27 cellular contexts compared by ENCODE assay signal in the genomic region with DNA sequence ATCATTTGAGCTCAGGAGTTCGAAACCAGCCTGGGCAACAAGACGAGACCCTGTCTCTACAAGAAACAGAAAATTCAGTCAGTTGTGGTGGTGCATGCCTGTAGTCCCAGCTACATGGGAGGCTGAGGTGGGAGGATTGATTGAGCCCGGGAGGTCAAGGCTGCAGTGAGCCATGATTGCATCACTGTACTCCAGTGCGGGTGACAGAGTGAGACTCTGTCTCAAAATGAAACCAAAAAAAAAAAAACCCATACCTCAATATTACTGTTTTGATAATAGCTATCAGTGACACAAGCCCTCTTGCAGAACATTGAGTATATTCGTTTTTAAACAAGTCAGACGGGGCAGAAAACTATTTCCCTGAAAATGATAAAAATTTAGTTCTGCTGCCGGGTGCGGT.
"Had no signal": no experiment of that assay in that cellular context is flagged by ENCODE, and none has a peak within 500 bp of the region (broad histone marks: within the 10 kb centered on the region; RNA-seq: fewer than 3 reads in every experiment).

No MANE protein-coding gene starts in this region.

- H3K4me3 Mint-ChIP-seq: activated CD4-positive, alpha-beta memory T cell treated with anti-CD3 and anti-CD28 coated beads, Interleukin-2, amount 10 ng/mL, durations not matched to agents 7 days and 5 days; activated CD4-positive, alpha-beta T cell treated with anti-CD3 and anti-CD28 coated beads, Interleukin-2, amount 10 ng/mL, durations not matched to agents 7 days and 5 days; activated naive CD4-positive, alpha-beta T cell treated with anti-CD3 and anti-CD28 coated beads, Interleukin-2, amount 10 ng/mL, durations not matched to agents 7 days and 5 days; activated naive CD8-positive, alpha-beta T cell treated with anti-CD3 and anti-CD28 coated beads for 36 hours; IgD-negative memory B cell had no signal

- H3K27ac Mint-ChIP-seq: activated CD4-positive, alpha-beta memory T cell treated with anti-CD3 and anti-CD28 coated beads, Interleukin-2, amount 10 ng/mL, durations not matched to agents 7 days and 5 days; activated CD4-positive, alpha-beta T cell treated with anti-CD3 and anti-CD28 coated beads, Interleukin-2, amount 10 ng/mL, durations not matched to agents 7 days and 5 days; activated naive CD4-positive, alpha-beta T cell treated with anti-CD3 and anti-CD28 coated beads, Interleukin-2, amount 10 ng/mL, durations not matched to agents 7 days and 5 days; activated naive CD8-positive, alpha-beta T cell treated with anti-CD3 and anti-CD28 coated beads for 36 hours; activated T-helper 2 cell treated with anti-CD3 and anti-CD28 coated beads, Interferon-gamma antibody, Interleukin-2, Interleukin-4, amounts not matched to agents 10 μg/mL and 5 μg/mL and 100 μg/mL, durations not matched to agents 14 hours and 24 hours and 36 hours had no signal

- H3K27me3 Mint-ChIP-seq: activated CD4-positive, alpha-beta memory T cell treated with anti-CD3 and anti-CD28 coated beads, Interleukin-2, amount 10 ng/mL, durations not matched to agents 7 days and 5 days; activated CD4-positive, alpha-beta T cell treated with anti-CD3 and anti-CD28 coated beads, Interleukin-2, amount 10 ng/mL, durations not matched to agents 7 days and 5 days; activated naive CD4-positive, alpha-beta T cell treated with anti-CD3 and anti-CD28 coated beads, Interleukin-2, amount 10 ng/mL, durations not matched to agents 7 days and 5 days; activated naive CD8-positive, alpha-beta T cell treated with anti-CD3 and anti-CD28 coated beads for 36 hours; IgD-negative memory B cell had no signal

- H3K4me3 ChIP-seq: adrenal gland, Peyer's patch, SJCRH30 had no signal

- H3K27me3 ChIP-seq: adrenal gland, Peyer's patch, SJCRH30 had no signal

- H3K4me1 Mint-ChIP-seq: activated CD4-positive, alpha-beta memory T cell treated with anti-CD3 and anti-CD28 coated beads, Interleukin-2, amount 10 ng/mL, durations not matched to agents 7 days and 5 days; activated CD4-positive, alpha-beta T cell treated with anti-CD3 and anti-CD28 coated beads, Interleukin-2, amount 10 ng/mL, durations not matched to agents 7 days and 5 days had no signal

- H3K9me2 ChIP-seq: SK-N-SH had no signal

- H3K27ac ChIP-seq: adrenal gland, Peyer's patch, RWPE1, SJCRH30 had no signal

- H3K4me2 ChIP-seq: SK-N-SH had no signal

- DNase-seq: activated CD4-positive, alpha-beta memory T cell treated with anti-CD3 and anti-CD28 coated beads, Interleukin-2, amount 10 ng/mL, durations not matched to agents 7 days and 5 days; activated CD4-positive, alpha-beta T cell treated with anti-CD3 and anti-CD28 coated beads for 1 hour; activated CD4-positive, alpha-beta T cell treated with anti-CD3 and anti-CD28 coated beads, Interleukin-2, amount 10 ng/mL, durations not matched to agents 7 days and 5 days; activated gamma-delta T cell treated with Interleukin-2 at 50 U/mL for 16 hours; activated naive CD4-positive, alpha-beta T cell treated with anti-CD3 and anti-CD28 coated beads, Interleukin-2, amount 10 ng/mL, durations not matched to agents 7 days and 5 days; activated naive CD8-positive, alpha-beta T cell treated with anti-CD3 and anti-CD28 coated beads for 36 hours; activated T-cell treated with anti-CD3 and anti-CD28 coated beads for 4 hours; activated T-cell treated with anti-CD3 and anti-CD28 coated beads, Interleukin-2, amount 50 U/mL, for 48 hours; adrenal gland; anterior cingulate cortex; KG1; NCI-H1092; NCI-H1417; NCI-H1694; NCI-H2029 treated with DMSO at 0.1 percent for 48 hours; NCI-H345; NCI-H510A; NCI-H526 treated with DMSO at 0.1 percent for 48 hours; NCI-H82; Peyer's patch; Right ventricle myocardium superior; SJCRH30; SK-N-SH; SW 1271 had no signal

- H3K4me1 ChIP-seq: adrenal gland, Peyer's patch, SJCRH30 had no signal
